In genomic region chr1:66242646-66243547, GRCh38 we compare ENCODE assay signal across 8 cellular contexts.
A peak's percentile ranks its signal among the peaks of the same experiment; 100 is the strongest.
DNase-seq lines count a peak whose midpoint lies in the region; ATAC-seq, FAIRE-seq and TF ChIP-seq lines count a peak whose summit lies in the region.

No MANE protein-coding gene starts in this region.

- DNase-seq in GM12891 (ENCODE audit: insufficient read length, low spot score), result peak; percentile 16
- DNase-seq in NCI-H1436 treated with DMSO at 0.1 percent for 48 hours (lab: John Stamatoyannopoulos, UW), result peak; percentile 57
- DNase-seq in SW 1271 (lab: John Stamatoyannopoulos, UW), result peak; percentile 62 to 76
- DNase-seq in activated naive CD8-positive, alpha-beta T cell treated with anti-CD3 and anti-CD28 coated beads, Interleukin-2, amount 50 U/mL, for 24 hours, result peak; percentile 77
- peak; percentile 91 for DNase-seq in cardiac septum (ENCODE audit: low spot score)
- peak; percentile 62 for DNase-seq in pulmonary artery endothelial cell (ENCODE audit: low read depth, low spot score)

- H3K36me3 Mint-ChIP-seq in activated naive CD8-positive, alpha-beta T cell treated with anti-CD3 and anti-CD28 coated beads, Interleukin-2, amount 50 U/mL, for 24 hours (ENCODE audit: low read depth), result no peaks in the 10 kb centered on the region

- FAIRE-seq in GM12891 (lab: Jason Lieb, UNC), result peak; percentile 94

- H3K9me3 Mint-ChIP-seq in activated naive CD8-positive, alpha-beta T cell treated with anti-CD3 and anti-CD28 coated beads, Interleukin-2, amount 50 U/mL, for 24 hours, result no peaks in the 10 kb centered on the region

- peaks cover 6% of the 10 kb centered on the region for H3K27me3 Mint-ChIP-seq in activated naive CD8-positive, alpha-beta T cell treated with anti-CD3 and anti-CD28 coated beads, Interleukin-2, amount 50 U/mL, for 24 hours

- H3K4me3 Mint-ChIP-seq in activated naive CD8-positive, alpha-beta T cell treated with anti-CD3 and anti-CD28 coated beads, Interleukin-2, amount 50 U/mL, for 24 hours, result no peak overlapping the region

- no peaks in the 10 kb centered on the region for H3K4me1 Mint-ChIP-seq in activated naive CD8-positive, alpha-beta T cell treated with anti-CD3 and anti-CD28 coated beads, Interleukin-2, amount 50 U/mL, for 24 hours

- intact Hi-C loops in cardiac septum (cut with DNase I), result loop anchor here (1.0 kb wide), 1 partner anchor 284 kb away; no protein-coding TSS in a partner anchor

- ATAC-seq in HG02798 (IDR thresholded peaks at IDR 0.05; ENCODE audit: poor library complexity, unreplicated experiment) (peak; percentile 78), HG02840 (IDR thresholded peaks at IDR 0.05; ENCODE audit: low FRiP score, unreplicated experiment) (no peak)
- ATAC-seq in activated naive CD8-positive, alpha-beta T cell treated with anti-CD3 and anti-CD28 coated beads, Interleukin-2, amount 50 U/mL, for 24 hours, result peak; percentile 60

- TF ChIP-seq POLR2A in GM12891 (IDR thresholded peaks at IDR 0.05; ENCODE audit: low read depth, low read length), result no peak

- no peak overlapping the region for H3K27ac Mint-ChIP-seq in activated naive CD8-positive, alpha-beta T cell treated with anti-CD3 and anti-CD28 coated beads, Interleukin-2, amount 50 U/mL, for 24 hours

TF ChIP-seq in GM12891, 5 proteins besides CTCF, POLR2A, EP300 and RAD21:
- TF ChIP-seq TAF1 (IDR thresholded peaks at IDR 0.05; ENCODE audit: low read depth, low read length) (no peak), POU2F2 (IDR thresholded peaks at IDR 0.05; ENCODE audit: low read depth, low read length) (no peak), SPI1 (IDR thresholded peaks at IDR 0.05; ENCODE audit: low read depth, low read length) (no peak), POLR2AphosphoS5 (IDR thresholded peaks at IDR 0.05; ENCODE audit: low read depth, low read length) (no peak), PAX5 (IDR thresholded peaks at IDR 0.05; ENCODE audit: insufficient read depth, low read length, severe bottlenecking) (no peak)

Comparison
In these comparisons a context has a peak if more than half of its experiments do, and no peak if none do; other contexts are left out.
1. DNase-seq: peak in every context shown above with its lines; median percentile 91 in cardiac septum; 77 in activated naive CD8-positive, alpha-beta T cell treated with anti-CD3 and anti-CD28 coated beads, Interleukin-2, amount 50 U/mL, for 24 hours; 69 in SW 1271; 62 in pulmonary artery endothelial cell; 57 in NCI-H1436 treated with DMSO at 0.1 percent for 48 hours; 16 in GM12891.